20 cellular contexts compared by ENCODE assay signal in the genomic region with DNA sequence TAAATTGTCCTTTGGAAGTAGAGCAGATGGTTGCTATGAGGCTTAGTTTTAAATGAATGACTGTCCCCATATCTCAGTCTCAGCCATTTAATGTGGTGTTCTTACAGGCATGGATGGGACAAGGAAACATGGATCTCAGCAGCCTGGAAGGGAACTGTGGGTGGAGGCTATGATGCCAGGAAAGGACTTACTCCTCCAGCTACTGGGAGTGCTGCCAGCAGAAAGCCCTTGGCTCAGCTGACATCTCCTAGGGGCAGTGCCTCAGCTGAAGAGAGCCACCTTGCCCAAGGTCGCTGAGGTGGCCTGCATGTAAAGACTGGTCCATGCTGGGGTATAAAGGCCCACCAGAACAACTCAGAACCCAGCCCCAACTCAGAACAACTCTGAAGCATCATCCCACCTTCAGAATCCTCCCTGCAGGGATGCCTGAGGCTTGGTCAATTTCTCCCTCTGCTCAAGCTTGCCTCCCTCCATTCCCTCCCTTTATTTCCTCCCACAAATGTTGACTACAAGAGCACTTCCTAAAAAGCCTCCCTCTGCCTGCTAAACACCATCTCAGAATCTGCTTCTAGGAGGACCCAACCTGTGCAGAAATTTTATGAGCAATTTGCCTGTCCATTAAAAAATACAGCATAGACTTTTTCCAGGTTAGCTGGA. TPM values are rescaled to one million over a fixed set of nuclear protein-coding genes. Genes with fewer than 3 reads are reported as not detected.
DNase-seq lines count a peak whose midpoint lies in the region; ATAC-seq and TF ChIP-seq lines count a peak whose summit lies in the region.
"Had no signal": no experiment of that assay in that cellular context is flagged by ENCODE, and none has a peak within 500 bp of the region (broad histone marks: within the 10 kb centered on the region; RNA-seq: fewer than 3 reads in every experiment).

No MANE protein-coding gene starts in this region.

- no peak overlapping the region for H3K27ac ChIP-seq in lung (ENCODE audit: low read depth in 1 of 2, low read length in 1 of 2)
- H3K27ac ChIP-seq: heart right ventricle, transverse colon had no signal

- H3K36me3 Mint-ChIP-seq in activated naive CD8-positive, alpha-beta T cell: peaks cover 2% of the 10 kb centered on the region
- peaks cover 2% of the 10 kb centered on the region for H3K36me3 Mint-ChIP-seq in activated naive CD8-positive, alpha-beta T cell treated with anti-CD3 and anti-CD28 coated beads for 36 hours
- H3K36me3 Mint-ChIP-seq in type B pancreatic cell: peaks cover 3% of the 10 kb centered on the region
- no peaks in the 10 kb centered on the region for H3K36me3 Mint-ChIP-seq in effector memory CD8-positive, alpha-beta T cell (ENCODE audit: insufficient read depth)
- H3K36me3 Mint-ChIP-seq: natural killer cell treated with Interleukin-12 subunit alpha and Interleukin-12 subunit beta and Interleukin-15 and Interleukin-18, amount 100 ng/mL, for 72 hours had no signal

- WGBS in lung, 2 donors: 78 to 100% methylated on average over 1 of the region's 1 CpG

- no peaks in the 10 kb centered on the region for H3K27me3 ChIP-seq in lung (ENCODE audit: control insufficient read depth, insufficient read depth)

- H3K4me3 Mint-ChIP-seq in activated naive CD8-positive, alpha-beta T cell: peak overlapping the region; percentile 83
- H3K4me3 Mint-ChIP-seq in activated naive CD8-positive, alpha-beta T cell treated with anti-CD3 and anti-CD28 coated beads for 36 hours: no peak overlapping the region
- H3K4me3 Mint-ChIP-seq in type B pancreatic cell: peak overlapping the region; percentile 90
- peak overlapping the region in 1 of 2 donors; percentile 86 for H3K4me3 Mint-ChIP-seq in effector memory CD8-positive, alpha-beta T cell

- H3K27ac Mint-ChIP-seq in activated naive CD8-positive, alpha-beta T cell: no peak overlapping the region
- H3K27ac Mint-ChIP-seq in activated naive CD8-positive, alpha-beta T cell treated with anti-CD3 and anti-CD28 coated beads for 36 hours: no peak overlapping the region
- no peak overlapping the region for H3K27ac Mint-ChIP-seq in type B pancreatic cell
- no peak overlapping the region for H3K27ac Mint-ChIP-seq in effector memory CD8-positive, alpha-beta T cell
- H3K27ac Mint-ChIP-seq: CD8-positive, alpha-beta memory T cell; GM23338; IgD-negative memory B cell; natural killer cell treated with Interleukin-12 subunit alpha and Interleukin-12 subunit beta and Interleukin-15 and Interleukin-18, amount 100 ng/mL, for 72 hours had no signal

- H3K36me3 ChIP-seq in lung (ENCODE audit: control insufficient read depth in 2 of 2, insufficient read depth in 2 of 2, low read length in 2 of 2): no peaks in the 10 kb centered on the region
- H3K36me3 ChIP-seq: heart right ventricle, transverse colon had no signal

- no peaks in the 10 kb centered on the region for H3K9me3 Mint-ChIP-seq in activated naive CD8-positive, alpha-beta T cell (ENCODE audit: low read depth)
- H3K9me3 Mint-ChIP-seq in activated naive CD8-positive, alpha-beta T cell treated with anti-CD3 and anti-CD28 coated beads for 36 hours: no peaks in the 10 kb centered on the region
- H3K9me3 Mint-ChIP-seq in type B pancreatic cell: no peaks in the 10 kb centered on the region
- no peaks in the 10 kb centered on the region for H3K9me3 Mint-ChIP-seq in effector memory CD8-positive, alpha-beta T cell
- H3K9me3 Mint-ChIP-seq: GM23338; natural killer cell treated with Interleukin-12 subunit alpha and Interleukin-12 subunit beta and Interleukin-15 and Interleukin-18, amount 100 ng/mL, for 72 hours had no signal

- peaks cover 0 to 9% of the 10 kb centered on the region in 2 donors for H3K4me1 ChIP-seq in lung (ENCODE audit: control insufficient read depth in 2 of 2, insufficient read depth in 2 of 2, low read length in 2 of 2)

- DNase-seq in activated naive CD8-positive, alpha-beta T cell treated with anti-CD3 and anti-CD28 coated beads for 36 hours: no peak
- DNase-seq in NCI-H446 treated with DMSO at 0.1 percent for 48 hours (lab: John Stamatoyannopoulos, UW): peak; percentile 4
- no peak for DNase-seq in lung (ENCODE audit: low spot score)
- DNase-seq in type B pancreatic cell (ENCODE audit: extremely low spot score, unreplicated experiment): no peak
- no peak for DNase-seq in effector memory CD8-positive, alpha-beta T cell
- DNase-seq in COR-L47 (lab: John Stamatoyannopoulos, UW): no peak
- DNase-seq: activated gamma-delta T cell; CD8-positive, alpha-beta memory T cell; DND-41; mammary epithelial cell; NCI-H187 treated with DMSO at 0.1 percent for 48 hours; NCI-H526; transverse colon had no signal

- H3K9me3 ChIP-seq in lung (ENCODE audit: control insufficient read depth in 2 of 2, insufficient read depth in 1 of 2, low read length in 1 of 2): no peaks in the 10 kb centered on the region
- H3K9me3 ChIP-seq: heart right ventricle, transverse colon had no signal

- TF ChIP-seq CTCF in lung (IDR thresholded peaks at IDR 0.05; ENCODE audit: control extremely low read depth, extremely low read depth): no peak
- no peak for TF ChIP-seq CTCF in type B pancreatic cell (conservative IDR thresholded peaks at IDR 0.05)

- peaks cover 29% of the 10 kb centered on the region for H3K27me3 Mint-ChIP-seq in activated naive CD8-positive, alpha-beta T cell
- H3K27me3 Mint-ChIP-seq in activated naive CD8-positive, alpha-beta T cell treated with anti-CD3 and anti-CD28 coated beads for 36 hours: peaks cover 52% of the 10 kb centered on the region
- H3K27me3 Mint-ChIP-seq in type B pancreatic cell: peaks cover 60% of the 10 kb centered on the region
- peaks cover 60 to 67% of the 10 kb centered on the region in 2 donors for H3K27me3 Mint-ChIP-seq in effector memory CD8-positive, alpha-beta T cell

- no peak overlapping the region for H3K4me3 ChIP-seq in lung
- H3K4me3 ChIP-seq: GM23338, heart right ventricle, transverse colon had no signal

- ATAC-seq in lung (ENCODE audit: insufficient read depth, low FRiP score) (peak; percentile 24), HG03039 (IDR thresholded peaks at IDR 0.05; ENCODE audit: unreplicated experiment) (no peak)
- ATAC-seq in effector memory CD8-positive, alpha-beta T cell (replicated peaks): no peak
- ATAC-seq: activated CD4-positive, CD25-positive, alpha-beta regulatory T cell treated with anti-CD3 and anti-CD28 coated beads, Interleukin-2, amount 50 U/mL, for 24 hours had no signal

- peaks cover 11% of the 10 kb centered on the region for H3K4me1 Mint-ChIP-seq in activated naive CD8-positive, alpha-beta T cell (ENCODE audit: low read depth)
- H3K4me1 Mint-ChIP-seq in activated naive CD8-positive, alpha-beta T cell treated with anti-CD3 and anti-CD28 coated beads for 36 hours: peaks cover 11% of the 10 kb centered on the region
- peaks cover 11% of the 10 kb centered on the region for H3K4me1 Mint-ChIP-seq in type B pancreatic cell (ENCODE audit: unreplicated experiment)
- H3K4me1 Mint-ChIP-seq in effector memory CD8-positive, alpha-beta T cell (ENCODE audit: low read depth in 2 of 2): peaks cover 6 to 14% of the 10 kb centered on the region in 2 donors

RNA-seq across cellular contexts. Expression of gene PDE8B, which starts 1.8 kb away (rescaled TPM):
- under 1 TPM in 1 of 2 experiments, not detected in 1; 0.16 TPM for total RNA-seq in activated naive CD8-positive, alpha-beta T cell treated with anti-CD3 and anti-CD28 coated beads for 36 hours
- total RNA-seq in lung (10 to 100 TPM in 1 of 2 donors, 1 to 10 TPM in 1; 2.3 to 10.6 TPM), type B pancreatic cell (ENCODE audit: low replicate concordance) (16.7 and 69.8 TPM in 2 replicates)
- 1 to 10 TPM; 1.6 to 1.8 TPM for polyA plus RNA-seq in lung
- total RNA-seq: CD8-positive, alpha-beta memory T cell; mammary epithelial cell; natural killer cell treated with Interleukin-12 subunit alpha and Interleukin-12 subunit beta and Interleukin-15 and Interleukin-18, amount 100 ng/mL, for 72 hours had no signal
- polyA plus RNA-seq: IgD-negative memory B cell, mammary epithelial cell had no signal
